8 cellular contexts compared by ENCODE assay signal in the genomic region with DNA sequence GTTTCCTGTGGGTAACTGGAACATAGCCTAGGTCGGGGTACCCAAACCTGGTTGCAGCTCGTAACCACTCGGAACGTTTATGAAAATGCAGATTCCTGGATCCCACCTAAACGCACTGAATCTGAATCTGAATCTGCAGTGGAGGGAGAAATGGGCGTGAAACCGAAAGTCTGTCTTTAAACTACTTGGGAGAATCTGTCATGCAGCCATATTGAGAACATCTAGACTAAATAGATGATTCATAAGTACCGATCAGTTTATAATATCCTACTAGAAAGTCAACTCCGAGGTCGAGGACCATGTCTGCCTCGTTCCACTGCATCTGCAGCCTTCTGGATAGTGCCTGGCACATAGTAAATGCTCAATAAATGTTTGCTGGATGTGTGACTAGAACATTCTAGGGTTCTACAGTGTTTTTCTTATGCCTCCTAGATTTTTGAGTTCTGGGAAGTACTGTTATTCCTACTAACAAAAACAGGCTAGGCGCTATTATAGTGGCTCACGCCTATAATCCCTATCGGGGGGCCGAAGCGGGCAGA. TPM values are rescaled to one million over a fixed set of nuclear protein-coding genes. Genes with fewer than 3 reads are reported as not detected.
DNase-seq lines count a peak whose midpoint lies in the region; ATAC-seq, FAIRE-seq and TF ChIP-seq lines count a peak whose summit lies in the region.

No MANE protein-coding gene starts in this region.

- peak overlapping the region; percentile 93 for H3K27ac Mint-ChIP-seq in CD4-positive, alpha-beta T cell
- peak overlapping the region; percentile 94 to 100 (median 95) for H3K27ac Mint-ChIP-seq in IgD-negative memory B cell

- no peaks in the 10 kb centered on the region for H3K27me3 ChIP-seq in CD4-positive, alpha-beta T cell (ENCODE audit: control insufficient read depth, insufficient read depth, low read length)
- no peaks in the 10 kb centered on the region for H3K27me3 ChIP-seq in bronchial epithelial cell (ENCODE audit: control insufficient read depth, insufficient read depth, low read length)
- H3K27me3 ChIP-seq in mucosa of stomach (ENCODE audit: control insufficient read depth, insufficient read depth, low read length) = no peaks in the 10 kb centered on the region

- H3K27me3 Mint-ChIP-seq in CD4-positive, alpha-beta T cell = no peaks in the 10 kb centered on the region
- no peaks in the 10 kb centered on the region for H3K27me3 Mint-ChIP-seq in IgD-negative memory B cell

- H3K36me3 ChIP-seq in bronchial epithelial cell (ENCODE audit: control insufficient read depth, insufficient read depth, low read length) = peaks cover 4% of the 10 kb centered on the region
- H3K36me3 ChIP-seq in mucosa of stomach (ENCODE audit: control insufficient read depth, insufficient read depth, low read length) = peaks cover 6% of the 10 kb centered on the region

- H3K27ac ChIP-seq in CD4-positive, alpha-beta T cell (ENCODE audit: low read depth, low read length) = peak overlapping the region; percentile 80

- no peaks in the 10 kb centered on the region for H3K9me3 Mint-ChIP-seq in CD4-positive, alpha-beta T cell
- H3K9me3 Mint-ChIP-seq in IgD-negative memory B cell = no peaks in the 10 kb centered on the region

- H3K4me3 Mint-ChIP-seq in CD4-positive, alpha-beta T cell = peak overlapping the region; percentile 91
- H3K4me3 Mint-ChIP-seq in IgD-negative memory B cell = peak overlapping the region; percentile 95 to 99 (median 98)

- peak overlapping the region; percentile 81 for H3K9ac ChIP-seq in mucosa of stomach (ENCODE audit: low read length)

- POLR2A ChIA-PET in CD4-positive, alpha-beta T cell (lab: Charles Lee) = no interaction called here

- no peaks in the 10 kb centered on the region for H3K9me3 ChIP-seq in CD4-positive, alpha-beta T cell (ENCODE audit: control insufficient read depth, low read length)
- H3K9me3 ChIP-seq in mucosa of stomach (ENCODE audit: control insufficient read depth, low read length) = no peaks in the 10 kb centered on the region

- peaks cover 14% of the 10 kb centered on the region for H3K4me1 ChIP-seq in mucosa of stomach (ENCODE audit: control insufficient read depth, insufficient read depth, low read length)

- intact Hi-C loops in CD4-positive, alpha-beta T cell (cut with DNase I, micrococcal nuclease) = loop anchor here (2.0 to 10.0 kb wide), 7 partner anchors 46 to 464 kb away; a partner anchor contains a TSS

- H3K4me3 ChIP-seq in bronchial epithelial cell (ENCODE audit: low read depth, low read length) (peak overlapping the region; percentile 84), mucosa of stomach (ENCODE audit: low read length) (peak overlapping the region; percentile 93)

- H3K36me3 Mint-ChIP-seq in CD4-positive, alpha-beta T cell (ENCODE audit: low read depth) = peaks cover 43% of the 10 kb centered on the region
- peaks cover 6% of the 10 kb centered on the region for H3K36me3 Mint-ChIP-seq in IgD-negative memory B cell

- DNase-seq in CD4-positive, alpha-beta T cell = no peak
- DNase-seq in bronchial epithelial cell (ENCODE audit: low read depth) (peak; percentile 40), NCI-H1105 (lab: John Stamatoyannopoulos, UW) (no peak), CD1c-positive myeloid dendritic cell (ENCODE audit: extremely low spot score) (no peak), cerebellar nuclear complex (lab: John Stamatoyannopoulos, UW) (no peak)
- DNase-seq in activated CD4-positive, alpha-beta T cell treated with anti-CD3 and anti-CD28 coated beads for 4 hours = no peak

- CTCF ChIA-PET in CD4-positive, alpha-beta T cell (lab: Charles Lee) = interaction anchor here (3.6 kb wide), 1 partner anchor 18 kb away, joined by 19 read pairs; no protein-coding TSS in a partner anchor

- TF ChIP-seq CTCF in CD4-positive, alpha-beta T cell (IDR thresholded peaks at IDR 0.05) = no peak
- TF ChIP-seq CTCF in bronchial epithelial cell (IDR thresholded peaks at IDR 0.05; ENCODE audit: insufficient read depth, low read length, severe bottlenecking) = no peak

- ATAC-seq in CD4-positive, alpha-beta T cell (ENCODE audit: poor library complexity) = no peak

- no peak for FAIRE-seq in bronchial epithelial cell (lab: Jason Lieb, UNC)

- peaks cover 31% of the 10 kb centered on the region for H3K4me1 Mint-ChIP-seq in CD4-positive, alpha-beta T cell (ENCODE audit: low read depth)
- H3K4me1 Mint-ChIP-seq in IgD-negative memory B cell = peaks cover 7 to 20% (median 7%) of the 10 kb centered on the region in 3 donors

RNA-seq across cellular contexts. Expression of a gene that starts 0.6 kb away (rescaled TPM):
- total RNA-seq in CD4-positive, alpha-beta T cell = 10 to 100 TPM; 20.7 to 21.7 TPM
- 36.4 TPM for polyA plus RNA-seq in IgD-negative memory B cell
- 24.7 and 28.8 TPM in 2 replicates for total RNA-seq in bronchial epithelial cell

RNA-seq across cellular contexts. Expression of a gene that starts 1.0 kb away (rescaled TPM):
- total RNA-seq in CD4-positive, alpha-beta T cell = 1 to 10 TPM; 4.8 to 6.5 TPM
- polyA plus RNA-seq in IgD-negative memory B cell = 27.6 TPM
- 18.8 and 19.2 TPM in 2 replicates for total RNA-seq in bronchial epithelial cell

RNA-seq across cellular contexts. Expression of a gene that starts 17.1 kb away (rescaled TPM):
- total RNA-seq in CD4-positive, alpha-beta T cell = 1 to 10 TPM; 2.2 to 3.1 TPM
- polyA plus RNA-seq in IgD-negative memory B cell = 6.9 TPM
- total RNA-seq in bronchial epithelial cell = 19.7 and 34.8 TPM in 2 replicates

RNA-seq across cellular contexts. Expression of a gene that starts 47.2 kb away (rescaled TPM):
- 1 to 10 TPM; 3.0 to 4.1 TPM for total RNA-seq in CD4-positive, alpha-beta T cell
- 25.4 TPM for polyA plus RNA-seq in IgD-negative memory B cell
- total RNA-seq in bronchial epithelial cell = 30.0 and 30.7 TPM in 2 replicates

RNA-seq across cellular contexts. Expression of a gene that starts 47.5 kb away (rescaled TPM):
- total RNA-seq in CD4-positive, alpha-beta T cell = 10 to 100 TPM; 44.3 to 48.3 TPM
- 10.3 TPM for polyA plus RNA-seq in IgD-negative memory B cell
- total RNA-seq in bronchial epithelial cell = 54.8 and 70.9 TPM in 2 replicates
